Comparison of ENCODE assay signal across 9 cellular contexts in genomic region chr13:112586334-112586733, GRCh38. TPM values are rescaled to one million over a fixed set of nuclear protein-coding genes. Genes with fewer than 3 reads are reported as not detected.
DNase-seq lines count a peak whose midpoint lies in the region; ATAC-seq and TF ChIP-seq lines count a peak whose summit lies in the region.
"Had no signal": no experiment of that assay in that cellular context is flagged by ENCODE, and none has a peak within 500 bp of the region (broad histone marks: within the 10 kb centered on the region; RNA-seq: fewer than 3 reads in every experiment).

No MANE protein-coding gene starts in this region.

- H2AFZ ChIP-seq in hepatocyte, result no peak overlapping the region

- no peaks in the 10 kb centered on the region for H3K9me3 Mint-ChIP-seq in activated naive CD4-positive, alpha-beta T cell treated with anti-CD3 and anti-CD28 coated beads, Interleukin-2, amount 10 ng/mL, durations not matched to agents 7 days and 5 days

- peaks cover 24% of the 10 kb centered on the region for H3K36me3 Mint-ChIP-seq in activated naive CD4-positive, alpha-beta T cell treated with anti-CD3 and anti-CD28 coated beads, Interleukin-2, amount 10 ng/mL, durations not matched to agents 7 days and 5 days

- H3K27ac Mint-ChIP-seq in activated naive CD4-positive, alpha-beta T cell treated with anti-CD3 and anti-CD28 coated beads, Interleukin-2, amount 10 ng/mL, durations not matched to agents 7 days and 5 days, result peak overlapping the region; percentile 24

- H3K9me3 ChIP-seq in SJCRH30 (replicated peaks) (no peaks in the 10 kb centered on the region), hepatocyte (ENCODE audit: low read depth) (no peaks in the 10 kb centered on the region), tibial artery (no peaks in the 10 kb centered on the region)

- DNase-seq in activated naive CD4-positive, alpha-beta T cell treated with anti-CD3 and anti-CD28 coated beads, Interleukin-2, amount 10 ng/mL, durations not matched to agents 7 days and 5 days, result no peak
- no peak for DNase-seq in activated naive CD4-positive, alpha-beta T cell treated with Interleukin-2 at 50 U/mL for 16 hours
- DNase-seq in SJCRH30 (peak in 1 of 2 experiments; percentile 11), hepatocyte (ENCODE audit: low spot score) (no peak), tibial artery (no peak), H4 (ENCODE audit: low spot score) (no peak)
- DNase-seq: NCI-H774 had no signal

- peaks cover 38% of the 10 kb centered on the region for H3K4me1 Mint-ChIP-seq in activated naive CD4-positive, alpha-beta T cell treated with anti-CD3 and anti-CD28 coated beads, Interleukin-2, amount 10 ng/mL, durations not matched to agents 7 days and 5 days

- intact Hi-C loops in tibial artery (cut with DNase I; ENCODE audit: low total_unique reads), result no loop called here

- peaks cover 58% of the 10 kb centered on the region for H3K79me2 ChIP-seq in hepatocyte

- H3K36me3 ChIP-seq in SJCRH30 (0 out of 2 replicates have a peak, but pooled peaks cover 10% of the 10 kb centered on the region), hepatocyte (replicated peaks; ENCODE audit: insufficient read depth, low read depth) (no peaks in the 10 kb centered on the region), tibial artery (no peaks in the 10 kb centered on the region)

- peak overlapping the region; percentile 98 for H3K4me2 ChIP-seq in hepatocyte

- no peaks in the 10 kb centered on the region for H3K9me2 ChIP-seq in hepatocyte (replicated peaks; ENCODE audit: insufficient read depth)

- H3K4me1 ChIP-seq in SJCRH30, result no peaks in the 10 kb centered on the region; the same call in 1 of the 2 replicates
- peaks cover 12% of the 10 kb centered on the region for H3K4me1 ChIP-seq in hepatocyte (ENCODE audit: insufficient read depth)
- H3K4me1 ChIP-seq in tibial artery, result peaks cover 0 to 23% (median 7%) of the 10 kb centered on the region in 4 donors

- H3K4me3 ChIP-seq in SJCRH30 (peak overlapping the region; percentile 84; the same call in 1 of the 2 replicates), hepatocyte (no peak overlapping the region), tibial artery (peak overlapping the region in 1 of 2 donors; percentile 77)

- no peaks in the 10 kb centered on the region for H4K20me1 ChIP-seq in hepatocyte (ENCODE audit: insufficient read depth, poor library complexity, severe bottlenecking)

- TF ChIP-seq CTCF in hepatocyte (IDR thresholded peaks at IDR 0.05; ENCODE audit: poor library complexity) (no peak), tibial artery (IDR thresholded peaks at IDR 0.05) (no peak)

- ATAC-seq in HG03135 (IDR thresholded peaks at IDR 0.05; ENCODE audit: unreplicated experiment) (no peak), HG02852 (IDR thresholded peaks at IDR 0.05; ENCODE audit: unreplicated experiment) (no peak)

- 83% methylated on average over 3 of the region's 3 CpGs for WGBS in hepatocyte (ENCODE audit: low lambda C conversion rate, missing lambda C conversion rate)

- H3K27ac ChIP-seq in SJCRH30, result no peak overlapping the region; the same call in 1 of the 2 replicates
- peak overlapping the region; percentile 99 for H3K27ac ChIP-seq in hepatocyte
- H3K27ac ChIP-seq in tibial artery, result peak overlapping the region; percentile 85 to 88

- no peaks in the 10 kb centered on the region for H3K27me3 ChIP-seq in SJCRH30
- no peaks in the 10 kb centered on the region for H3K27me3 ChIP-seq in hepatocyte
- H3K27me3 ChIP-seq in tibial artery, result no peaks in the 10 kb centered on the region

- CTCF ChIA-PET in activated naive CD4-positive, alpha-beta T cell treated with anti-CD3 and anti-CD28 coated beads, Interleukin-2, amount 10 ng/mL, durations not matched to agents 7 days and 5 days (lab: Charles Lee), result no interaction called here

- peak overlapping the region; percentile 82 for H3K4me3 Mint-ChIP-seq in activated naive CD4-positive, alpha-beta T cell treated with anti-CD3 and anti-CD28 coated beads, Interleukin-2, amount 10 ng/mL, durations not matched to agents 7 days and 5 days

- H3K27me3 Mint-ChIP-seq in activated naive CD4-positive, alpha-beta T cell treated with anti-CD3 and anti-CD28 coated beads, Interleukin-2, amount 10 ng/mL, durations not matched to agents 7 days and 5 days, result no peaks in the 10 kb centered on the region

RNA-seq across cellular contexts. Expression of gene TUBGCP3, which starts 1.6 kb away (rescaled TPM):
- total RNA-seq in SJCRH30 (2014; rRNA removed; shearing (Covaris generic)), result 27.8 and 32.9 TPM in 2 replicates
- total RNA-seq in hepatocyte, result 9.7 and 13.5 TPM in 2 replicates
- polyA plus RNA-seq in hepatocyte, result 9.3 and 11.1 TPM in 2 replicates
- total RNA-seq in H4 (2014; rRNA removed; shearing (Covaris generic)), result 7.7 and 8.2 TPM in 2 replicates
